In genomic region chr19:1247747-1248453, GRCh38 we compare ENCODE assay signal across 7 cellular contexts. TPM values are rescaled to one million over a fixed set of nuclear protein-coding genes. Genes with fewer than 3 reads are reported as not detected.
DNase-seq lines count a peak whose midpoint lies in the region; ATAC-seq and TF ChIP-seq lines count a peak whose summit lies in the region.

No MANE protein-coding gene starts in this region.

- no peaks in the 10 kb centered on the region for H3K9me2 ChIP-seq in Karpas-422 (replicated peaks; ENCODE audit: insufficient read depth, low read length)

- WGBS in endodermal cell (ENCODE audit: insufficient coverage in 1 of 2, insufficient read length in 1 of 2), 2 experiments = 30 to 74% methylated on average over 8 to 35 of the region's 35 CpGs
- 29 to 94% methylated on average over 6 to 29 of the region's 35 CpGs for WGBS in tibial nerve, 2 donors

- H4K20me1 ChIP-seq in Karpas-422 (ENCODE audit: insufficient read depth, low read depth, low read length) = peaks cover 6% of the 10 kb centered on the region; the same call in 1 of the 2 replicates

- peak in 1 of 2 donors; percentile 29 for TF ChIP-seq EP300 in tibial nerve (IDR thresholded peaks at IDR 0.05)

- no peak overlapping the region for H3K27ac Mint-ChIP-seq in endodermal cell

- H3K9ac ChIP-seq in Karpas-422 (ENCODE audit: low read length) = peak overlapping the region; percentile 89
- peak overlapping the region; percentile 38 for H3K9ac ChIP-seq in endodermal cell (ENCODE audit: extremely low read depth, low read length, poor library complexity, severe bottlenecking)
- peak overlapping the region; percentile 65 for H3K9ac ChIP-seq in mucosa of stomach (ENCODE audit: low read length)

- H3K27ac ChIP-seq in Karpas-422 (ENCODE audit: low read length) = peak overlapping the region; percentile 89
- H3K27ac ChIP-seq in endodermal cell (ENCODE audit: low read depth, low read length) = peak overlapping the region; percentile 99
- H3K27ac ChIP-seq in tibial nerve = peak overlapping the region; percentile 98 to 99 (median 99)

- H3K36me3 ChIP-seq in Karpas-422 (ENCODE audit: insufficient read depth, low read length) = peaks cover 2% of the 10 kb centered on the region; the same call in 1 of the 2 replicates
- H3K36me3 ChIP-seq in endodermal cell (ENCODE audit: control insufficient read depth, insufficient read depth, low read length) = peaks cover 13% of the 10 kb centered on the region
- peaks cover 15% of the 10 kb centered on the region for H3K36me3 ChIP-seq in mucosa of stomach (ENCODE audit: control insufficient read depth, insufficient read depth, low read length)
- peaks cover 0 to 3% (median 0%) of the 10 kb centered on the region in 3 donors for H3K36me3 ChIP-seq in tibial nerve

- peak overlapping the region; percentile 80 for H3K4me2 ChIP-seq in Karpas-422 (ENCODE audit: low read depth, low read length, poor library complexity, severe bottlenecking)

- peaks cover 25% of the 10 kb centered on the region for H3K79me2 ChIP-seq in Karpas-422 (ENCODE audit: low read length)

- TF ChIP-seq POLR2A in tibial nerve (IDR thresholded peaks at IDR 0.05) = no peak

- H3K4me3 Mint-ChIP-seq in endodermal cell = peak overlapping the region; percentile 87

- H3K4me3 ChIP-seq in Karpas-422 (ENCODE audit: low read length) = peak overlapping the region; percentile 86; the same call in 1 of the 2 replicates
- H3K4me3 ChIP-seq in endodermal cell (ENCODE audit: low read length) = peak overlapping the region; percentile 58
- H3K4me3 ChIP-seq in mucosa of stomach (ENCODE audit: low read length) = peak overlapping the region; percentile 32
- H3K4me3 ChIP-seq in tibial nerve = peak overlapping the region; percentile 49 to 99 (median 92)

- H3K9me3 Mint-ChIP-seq in endodermal cell = no peaks in the 10 kb centered on the region

- H3K27me3 ChIP-seq in Karpas-422 (ENCODE audit: low read length) (no peaks in the 10 kb centered on the region), endodermal cell (ENCODE audit: control insufficient read depth, insufficient read depth, low read length, poor library complexity, severe bottlenecking) (no peaks in the 10 kb centered on the region), mucosa of stomach (ENCODE audit: control insufficient read depth, insufficient read depth, low read length) (no peaks in the 10 kb centered on the region), tibial nerve (no peaks in the 10 kb centered on the region)

- peak; percentile 85 for DNase-seq in Karpas-422
- DNase-seq in activated CD4-positive, alpha-beta T cell treated with anti-CD3 and anti-CD28 coated beads, Interleukin-2, amount 50 U/mL, for 48 hours = peak; percentile 69 to 78
- peak; percentile 87 for DNase-seq in endodermal cell
- no peak for DNase-seq in tibial nerve (ENCODE audit: low spot score in 2 of 2)

- H3K9me3 ChIP-seq in Karpas-422 (ENCODE audit: low read length) (no peaks in the 10 kb centered on the region), endodermal cell (ENCODE audit: control insufficient read depth, low read length) (no peaks in the 10 kb centered on the region), mucosa of stomach (ENCODE audit: control insufficient read depth, low read length) (no peaks in the 10 kb centered on the region), tibial nerve (no peaks in the 10 kb centered on the region)

- peaks cover 57% of the 10 kb centered on the region for H3K4me1 ChIP-seq in Karpas-422 (ENCODE audit: low read length)
- H3K4me1 ChIP-seq in endodermal cell (ENCODE audit: control insufficient read depth, insufficient read depth, low read length) = peaks cover 5% of the 10 kb centered on the region
- peaks cover 51% of the 10 kb centered on the region for H3K4me1 ChIP-seq in mucosa of stomach (ENCODE audit: control insufficient read depth, insufficient read depth, low read length)
- peaks cover 0 to 76% (median 45%) of the 10 kb centered on the region in 4 donors for H3K4me1 ChIP-seq in tibial nerve

- no peak overlapping the region for H2AFZ ChIP-seq in Karpas-422 (ENCODE audit: low read length)

- no peaks in the 10 kb centered on the region for H3K27me3 Mint-ChIP-seq in endodermal cell (ENCODE audit: insufficient read depth)

- peaks cover 2% of the 10 kb centered on the region for H3K4me1 Mint-ChIP-seq in endodermal cell

- TF ChIP-seq CTCF in endodermal cell (conservative IDR thresholded peaks at IDR 0.05) (peak; percentile 57), tibial nerve (IDR thresholded peaks at IDR 0.05) (peak in 1 of 5 experiments; percentile 15)

- H3K36me3 Mint-ChIP-seq in endodermal cell (ENCODE audit: low read depth) = peaks cover 11% of the 10 kb centered on the region

- peak; percentile 1 for ATAC-seq in GM19324 (IDR thresholded peaks at IDR 0.05; ENCODE audit: low FRiP score, unreplicated experiment)
- no peak for ATAC-seq in GM19452 (IDR thresholded peaks at IDR 0.05; ENCODE audit: unreplicated experiment)

RNA-seq across cellular contexts. Expression of gene MIDN, which starts 0.5 kb away (rescaled TPM):
- 21.4 and 40.5 TPM in 2 replicates for total RNA-seq in Karpas-422 (2014; rRNA removed; shearing (Covaris generic); ENCODE audit: low replicate concordance)
- total RNA-seq in endodermal cell (100 to 1,000 TPM; 183 to 185 TPM), tibial nerve (10 to 100 TPM; 17.4 to 51.9 (median 39.4) TPM)
- 126 TPM for polyA plus RNA-seq in endodermal cell (2013, experiment 1 of 2)
- polyA plus RNA-seq in endodermal cell (2013, experiment 2 of 2) = 115 TPM

RNA-seq across cellular contexts. Expression of gene ATP5F1D, which starts 6.3 kb away (rescaled TPM):
- total RNA-seq in Karpas-422 (2014; rRNA removed; shearing (Covaris generic); ENCODE audit: low replicate concordance) = 64.3 and 110 TPM in 2 replicates
- total RNA-seq in endodermal cell (100 to 1,000 TPM; 144 to 159 TPM), tibial nerve (100 to 1,000 TPM in 3 of 4 donors, 10 to 100 TPM in 1; 67.5 to 140 (median 127) TPM)
- polyA plus RNA-seq in endodermal cell (2013, experiment 1 of 2) = 108 TPM
- polyA plus RNA-seq in endodermal cell (2013, experiment 2 of 2) = 96.0 TPM

RNA-seq across cellular contexts. Expression of gene CBARP, which starts 10.1 kb away (rescaled TPM):
- 1.6 and 4.1 TPM in 2 replicates for total RNA-seq in Karpas-422 (2014; rRNA removed; shearing (Covaris generic); ENCODE audit: low replicate concordance)
- total RNA-seq in endodermal cell = 10 to 100 TPM; 21.5 to 28.5 TPM
- 26.4 TPM for polyA plus RNA-seq in endodermal cell (2013, experiment 1 of 2)
- 19.3 TPM for polyA plus RNA-seq in endodermal cell (2013, experiment 2 of 2)
- 1 to 10 TPM in 2 of 4 donors, under 1 TPM in 2; 0.22 to 3.9 (median 1.4) TPM for total RNA-seq in tibial nerve

RNA-seq across cellular contexts. Expression of gene CIRBP, which starts 21.2 kb away (rescaled TPM):
- 141 and 291 TPM in 2 replicates for total RNA-seq in Karpas-422 (2014; rRNA removed; shearing (Covaris generic); ENCODE audit: low replicate concordance)
- 100 to 1,000 TPM; 282 to 301 TPM for total RNA-seq in endodermal cell
- 403 TPM for polyA plus RNA-seq in endodermal cell (2013, experiment 1 of 2)
- polyA plus RNA-seq in endodermal cell (2013, experiment 2 of 2) = 310 TPM
- 100 to 1,000 TPM; 389 to 640 (median 576) TPM for total RNA-seq in tibial nerve

RNA-seq across cellular contexts. Expression of gene FAM174C, which starts 27.4 kb away (rescaled TPM):
- total RNA-seq in Karpas-422 (2014; rRNA removed; shearing (Covaris generic); ENCODE audit: low replicate concordance) = 32.7 and 68.1 TPM in 2 replicates
- 10 to 100 TPM; 45.1 to 46.0 TPM for total RNA-seq in endodermal cell
- polyA plus RNA-seq in endodermal cell (2013, experiment 1 of 2) = 18.2 TPM
- 19.0 TPM for polyA plus RNA-seq in endodermal cell (2013, experiment 2 of 2)
- 10 to 100 TPM; 25.5 to 80.7 (median 52.0) TPM for total RNA-seq in tibial nerve

Comparison
In these comparisons a context has a peak if more than half of its experiments do, and no peak if none do; other contexts are left out.
1. DNase-seq: peak in Karpas-422 (single experiment), activated CD4-positive, alpha-beta T cell treated with anti-CD3 and anti-CD28 coated beads, Interleukin-2, amount 50 U/mL, for 48 hours (2 of 2) and endodermal cell (single experiment); none in tibial nerve (0 of 2).
2. H3K4me3 ChIP-seq: peak in every context shown above with its lines; median percentile 92 in tibial nerve; 86 in Karpas-422; 58 in endodermal cell; 32 in mucosa of stomach.
3. H3K9ac ChIP-seq: peak in every context shown above with its lines; median percentile 89 in Karpas-422; 65 in mucosa of stomach; 38 in endodermal cell.
4. Peak in every context shown above with its lines, with median percentiles within 50 percentile points of each other: H3K27ac ChIP-seq.